35 cellular contexts compared by ENCODE assay signal in the genomic region with DNA sequence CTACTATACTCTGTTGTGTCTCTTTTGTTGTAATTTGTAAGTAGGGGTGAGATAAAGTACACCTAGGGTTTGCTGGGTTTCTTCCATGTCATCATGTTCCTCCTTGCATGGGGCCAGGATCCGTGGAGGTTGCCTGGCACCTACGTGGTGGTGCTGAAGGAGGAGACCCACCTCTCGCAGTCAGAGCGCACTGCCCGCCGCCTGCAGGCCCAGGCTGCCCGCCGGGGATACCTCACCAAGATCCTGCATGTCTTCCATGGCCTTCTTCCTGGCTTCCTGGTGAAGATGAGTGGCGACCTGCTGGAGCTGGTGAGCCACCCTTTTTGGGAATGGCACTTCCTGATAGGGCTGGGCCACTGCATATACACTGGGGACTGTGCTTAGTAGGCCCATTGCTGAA. TPM values are rescaled to one million over a fixed set of nuclear protein-coding genes. Genes with fewer than 3 reads are reported as not detected.
"Had no signal": no experiment of that assay in that cellular context is flagged by ENCODE, and none has a peak within 500 bp of the region (broad histone marks: within the 10 kb centered on the region; RNA-seq: fewer than 3 reads in every experiment).

No MANE protein-coding gene starts in this region.

- H3K27ac Mint-ChIP-seq: activated CD4-positive, alpha-beta memory T cell treated with anti-CD3 and anti-CD28 coated beads for 36 hours; activated CD4-positive, alpha-beta T cell treated with anti-CD3 and anti-CD28 coated beads for 36 hours; activated CD4-positive, alpha-beta T cell treated with anti-CD3 and anti-CD28 coated beads, Interleukin-2, amount 10 ng/mL, durations not matched to agents 24 days and 14 days; activated CD8-positive, alpha-beta memory T cell treated with anti-CD3 and anti-CD28 coated beads, Interleukin-2, amount 10 ng/mL, durations not matched to agents 7 days and 5 days; activated CD8-positive, alpha-beta T cell treated with anti-CD3 and anti-CD28 coated beads, Interleukin-2, amount 10 ng/mL, durations not matched to agents 7 days and 5 days; activated naive CD4-positive, alpha-beta T cell treated with anti-CD3 and anti-CD28 coated beads for 36 hours; activated naive CD4-positive, alpha-beta T cell treated with anti-CD3 and anti-CD28 coated beads, Interleukin-2, amount 50 U/mL, for 24 hours; activated naive CD8-positive, alpha-beta T cell treated with anti-CD3 and anti-CD28 coated beads for 36 hours; activated naive CD8-positive, alpha-beta T cell treated with anti-CD3 and anti-CD28 coated beads, Interleukin-2, amount 50 U/mL, for 24 hours; activated T-helper 1 cell treated with anti-CD3 and anti-CD28 coated beads, Interleukin-12 subunit alpha, Interleukin-12 subunit beta, Interleukin-2, Interleukin-4 antibody, amounts not matched to agents 30 ng/mL and 10 ng/mL and 1 ng/mL, durations not matched to agents 14 hours and 24 hours and 36 hours; activated T-helper 2 cell treated with anti-CD3 and anti-CD28 coated beads, Interferon-gamma antibody, Interleukin-2, Interleukin-4, amounts not matched to agents 10 μg/mL and 5 μg/mL and 100 μg/mL, durations not matched to agents 14 hours and 24 hours and 36 hours; effector memory CD8-positive, alpha-beta T cell; T-helper 17 cell; T-helper 2 cell treated with Interferon-gamma antibody and Interleukin-4, amounts not matched to agents 5 μg/mL and 100 μg/mL, for 36 hours had no signal

- H3K36me3 ChIP-seq: adrenal gland, esophagus muscularis mucosa, gastrocnemius medialis had no signal

- H3K4me1 Mint-ChIP-seq: activated CD4-positive, alpha-beta T cell treated with anti-CD3 and anti-CD28 coated beads for 36 hours; activated CD4-positive, alpha-beta T cell treated with anti-CD3 and anti-CD28 coated beads, Interleukin-2, amount 10 ng/mL, durations not matched to agents 24 days and 14 days; activated CD8-positive, alpha-beta memory T cell treated with anti-CD3 and anti-CD28 coated beads, Interleukin-2, amount 10 ng/mL, durations not matched to agents 7 days and 5 days; T-helper 17 cell had no signal

- H3K9me3 Mint-ChIP-seq: activated CD4-positive, alpha-beta memory T cell treated with anti-CD3 and anti-CD28 coated beads for 36 hours; activated CD4-positive, alpha-beta T cell treated with anti-CD3 and anti-CD28 coated beads, Interleukin-2, amount 10 ng/mL, durations not matched to agents 24 days and 14 days; activated naive CD4-positive, alpha-beta T cell treated with anti-CD3 and anti-CD28 coated beads for 36 hours; activated naive CD4-positive, alpha-beta T cell treated with anti-CD3 and anti-CD28 coated beads, Interleukin-2, amount 50 U/mL, for 24 hours; activated naive CD8-positive, alpha-beta T cell treated with anti-CD3 and anti-CD28 coated beads for 36 hours; activated naive CD8-positive, alpha-beta T cell treated with anti-CD3 and anti-CD28 coated beads, Interleukin-2, amount 50 U/mL, for 24 hours; activated T-helper 1 cell treated with anti-CD3 and anti-CD28 coated beads, Interleukin-12 subunit alpha, Interleukin-12 subunit beta, Interleukin-2, Interleukin-4 antibody, amounts not matched to agents 30 ng/mL and 10 ng/mL and 1 ng/mL, durations not matched to agents 14 hours and 24 hours and 36 hours; activated T-helper 2 cell treated with anti-CD3 and anti-CD28 coated beads, Interferon-gamma antibody, Interleukin-2, Interleukin-4, amounts not matched to agents 10 μg/mL and 5 μg/mL and 100 μg/mL, durations not matched to agents 14 hours and 24 hours and 36 hours; effector memory CD8-positive, alpha-beta T cell; T-helper 2 cell treated with Interferon-gamma antibody and Interleukin-4, amounts not matched to agents 5 μg/mL and 100 μg/mL, for 36 hours had no signal

- DNase-seq: activated CD4-positive, alpha-beta memory T cell treated with anti-CD3 and anti-CD28 coated beads for 36 hours; activated CD4-positive, alpha-beta T cell treated with anti-CD3 and anti-CD28 coated beads for 36 hours; activated CD4-positive, alpha-beta T cell treated with anti-CD3 and anti-CD28 coated beads, Interleukin-2, amount 10 ng/mL, durations not matched to agents 24 days and 14 days; activated CD4-positive, CD25-positive, alpha-beta regulatory T cell; activated CD4-positive, CD25-positive, alpha-beta regulatory T cell treated with anti-CD3 and anti-CD28 coated beads, Interleukin-2, amount 50 U/mL, for 72 hours; activated CD8-positive, alpha-beta memory T cell treated with anti-CD3 and anti-CD28 coated beads, Interleukin-2, amount 10 ng/mL, durations not matched to agents 7 days and 5 days; activated CD8-positive, alpha-beta memory T cell treated with anti-CD3 and anti-CD28 coated beads, Interleukin-2, amount 50 U/mL, for 4 hours; activated CD8-positive, alpha-beta T cell treated with anti-CD3 and anti-CD28 coated beads, Interleukin-2, amount 10 ng/mL, durations not matched to agents 7 days and 5 days; activated naive CD4-positive, alpha-beta T cell treated with anti-CD3 and anti-CD28 coated beads for 36 hours; activated naive CD8-positive, alpha-beta T cell treated with anti-CD3 and anti-CD28 coated beads for 36 hours; activated naive CD8-positive, alpha-beta T cell treated with anti-CD3 and anti-CD28 coated beads, Interleukin-2, amount 50 U/mL, for 24 hours; activated T-cell treated with anti-CD3 and anti-CD28 coated beads, Interleukin-2, amount 50 U/mL, for 1 hour; activated T-cell treated with anti-CD3 and anti-CD28 coated beads, Interleukin-2, amount 50 U/mL, for 48 hours; adrenal gland; amygdala; body of pancreas; central memory CD4-positive, alpha-beta T cell; cerebellar nuclear complex; dermis blood vessel endothelial cell; effector CD4-positive, alpha-beta T cell; effector memory CD8-positive, alpha-beta T cell; erythroblast; gastrocnemius medialis; glutamatergic neuron; T-helper 1 cell; T-helper 17 cell had no signal

- H3K27ac ChIP-seq: adrenal gland, body of pancreas, coronary artery, esophagus muscularis mucosa, foreskin keratinocyte, gastrocnemius medialis had no signal

- H3K4me3 ChIP-seq: adrenal gland, body of pancreas, coronary artery, esophagus muscularis mucosa, gastrocnemius medialis had no signal

- H3K4me3 Mint-ChIP-seq: activated CD4-positive, alpha-beta memory T cell treated with anti-CD3 and anti-CD28 coated beads for 36 hours; activated CD4-positive, alpha-beta T cell treated with anti-CD3 and anti-CD28 coated beads for 36 hours; activated CD4-positive, alpha-beta T cell treated with anti-CD3 and anti-CD28 coated beads, Interleukin-2, amount 10 ng/mL, durations not matched to agents 24 days and 14 days; activated CD8-positive, alpha-beta memory T cell treated with anti-CD3 and anti-CD28 coated beads, Interleukin-2, amount 10 ng/mL, durations not matched to agents 7 days and 5 days; activated CD8-positive, alpha-beta T cell treated with anti-CD3 and anti-CD28 coated beads, Interleukin-2, amount 10 ng/mL, durations not matched to agents 7 days and 5 days; activated naive CD4-positive, alpha-beta T cell treated with anti-CD3 and anti-CD28 coated beads for 36 hours; activated naive CD4-positive, alpha-beta T cell treated with anti-CD3 and anti-CD28 coated beads, Interleukin-2, amount 50 U/mL, for 24 hours; activated naive CD8-positive, alpha-beta T cell treated with anti-CD3 and anti-CD28 coated beads for 36 hours; activated naive CD8-positive, alpha-beta T cell treated with anti-CD3 and anti-CD28 coated beads, Interleukin-2, amount 50 U/mL, for 24 hours; activated T-helper 1 cell treated with anti-CD3 and anti-CD28 coated beads, Interleukin-12 subunit alpha, Interleukin-12 subunit beta, Interleukin-2, Interleukin-4 antibody, amounts not matched to agents 30 ng/mL and 10 ng/mL and 1 ng/mL, durations not matched to agents 14 hours and 24 hours and 36 hours; effector memory CD8-positive, alpha-beta T cell; T-helper 17 cell; T-helper 2 cell treated with Interferon-gamma antibody and Interleukin-4, amounts not matched to agents 5 μg/mL and 100 μg/mL, for 36 hours had no signal

- H3K9me3 ChIP-seq: adrenal gland, body of pancreas, esophagus muscularis mucosa, gastrocnemius medialis had no signal

- H3K36me3 Mint-ChIP-seq: activated CD4-positive, alpha-beta memory T cell treated with anti-CD3 and anti-CD28 coated beads for 36 hours; activated CD8-positive, alpha-beta memory T cell treated with anti-CD3 and anti-CD28 coated beads, Interleukin-2, amount 10 ng/mL, durations not matched to agents 7 days and 5 days; activated naive CD4-positive, alpha-beta T cell treated with anti-CD3 and anti-CD28 coated beads, Interleukin-2, amount 50 U/mL, for 24 hours; activated naive CD8-positive, alpha-beta T cell treated with anti-CD3 and anti-CD28 coated beads for 36 hours had no signal

- ATAC-seq: activated CD4-positive, alpha-beta T cell treated with anti-CD3 and anti-CD28 coated beads for 36 hours; activated CD8-positive, alpha-beta memory T cell treated with anti-CD3 and anti-CD28 coated beads, Interleukin-2, amount 10 ng/mL, durations not matched to agents 7 days and 5 days; activated CD8-positive, alpha-beta T cell treated with anti-CD3 and anti-CD28 coated beads, Interleukin-2, amount 10 ng/mL, durations not matched to agents 7 days and 5 days; activated naive CD8-positive, alpha-beta T cell treated with anti-CD3 and anti-CD28 coated beads, Interleukin-2, amount 50 U/mL, for 24 hours; body of pancreas; effector memory CD8-positive, alpha-beta T cell; gastrocnemius medialis; T-helper 17 cell had no signal

- H3K27me3 ChIP-seq: body of pancreas, foreskin keratinocyte had no signal

RNA-seq across cellular contexts. Expression of gene PCSK9, which starts 4.4 kb away (rescaled TPM):
- total RNA-seq: activated CD4-positive, alpha-beta memory T cell treated with anti-CD3 and anti-CD28 coated beads for 36 hours; activated CD4-positive, alpha-beta T cell treated with anti-CD3 and anti-CD28 coated beads for 36 hours; activated CD4-positive, alpha-beta T cell treated with anti-CD3 and anti-CD28 coated beads, Interleukin-2, amount 10 ng/mL, durations not matched to agents 24 days and 14 days; activated CD8-positive, alpha-beta memory T cell treated with anti-CD3 and anti-CD28 coated beads for 36 hours; activated CD8-positive, alpha-beta T cell treated with anti-CD3 and anti-CD28 coated beads, Interleukin-2, amount 10 ng/mL, durations not matched to agents 7 days and 5 days; activated naive CD4-positive, alpha-beta T cell treated with anti-CD3 and anti-CD28 coated beads for 36 hours; activated naive CD8-positive, alpha-beta T cell treated with anti-CD3 and anti-CD28 coated beads for 36 hours; activated T-helper 1 cell treated with anti-CD3 and anti-CD28 coated beads, Interleukin-12 subunit alpha, Interleukin-12 subunit beta, Interleukin-2, Interleukin-4 antibody, amounts not matched to agents 30 ng/mL and 10 ng/mL and 1 ng/mL, durations not matched to agents 14 hours and 24 hours and 36 hours; dermis blood vessel endothelial cell; T-helper 17 cell had no signal

RNA-seq across cellular contexts. Expression of gene BSND, which starts 45.0 kb away (rescaled TPM):
- total RNA-seq: activated CD4-positive, alpha-beta memory T cell treated with anti-CD3 and anti-CD28 coated beads for 36 hours; activated CD4-positive, alpha-beta T cell treated with anti-CD3 and anti-CD28 coated beads for 36 hours; activated CD4-positive, alpha-beta T cell treated with anti-CD3 and anti-CD28 coated beads, Interleukin-2, amount 10 ng/mL, durations not matched to agents 24 days and 14 days; activated CD8-positive, alpha-beta memory T cell treated with anti-CD3 and anti-CD28 coated beads for 36 hours; activated naive CD4-positive, alpha-beta T cell treated with anti-CD3 and anti-CD28 coated beads for 36 hours; activated naive CD8-positive, alpha-beta T cell treated with anti-CD3 and anti-CD28 coated beads for 36 hours; activated T-helper 1 cell treated with anti-CD3 and anti-CD28 coated beads, Interleukin-12 subunit alpha, Interleukin-12 subunit beta, Interleukin-2, Interleukin-4 antibody, amounts not matched to agents 30 ng/mL and 10 ng/mL and 1 ng/mL, durations not matched to agents 14 hours and 24 hours and 36 hours; activated T-helper 2 cell treated with anti-CD3 and anti-CD28 coated beads, Interferon-gamma antibody, Interleukin-2, Interleukin-4, amounts not matched to agents 10 μg/mL and 5 μg/mL and 100 μg/mL, durations not matched to agents 14 hours and 24 hours and 36 hours; adrenal gland; aorta; body of pancreas; dermis blood vessel endothelial cell; esophagus muscularis mucosa; foreskin keratinocyte; gastrocnemius medialis had no signal
- polyA plus RNA-seq: aorta, foreskin keratinocyte had no signal
